Comparison of ENCODE assay signal across 11 cellular contexts in genomic region chr15:98138910-98139309, GRCh38.
DNase-seq lines count a peak whose midpoint lies in the region; TF ChIP-seq lines count a peak whose summit lies in the region.
"Had no signal": no experiment of that assay in that cellular context is flagged by ENCODE, and none has a peak within 500 bp of the region (broad histone marks: within the 10 kb centered on the region; RNA-seq: fewer than 3 reads in every experiment).

No MANE protein-coding gene starts in this region.

- DNase-seq in NCI-H2227 (lab: John Stamatoyannopoulos, UW; ENCODE audit: unreplicated experiment) (peak; percentile 11), NCI-H2227 treated with DMSO at 0.1 percent for 48 hours (lab: John Stamatoyannopoulos, UW) (no peak), NCI-H526 treated with DMSO at 0.1 percent for 48 hours (lab: John Stamatoyannopoulos, UW) (no peak), SKM-1 treated with dmso at 0.1 percent for 144 hours (lab: John Stamatoyannopoulos, UW; ENCODE audit: unreplicated experiment) (no peak), NCI-H446 (lab: John Stamatoyannopoulos, UW) (no peak)
- DNase-seq: ACHN; CD4-positive, CD25-positive, alpha-beta regulatory T cell had no signal

- no peaks in the 10 kb centered on the region for H3K27me3 ChIP-seq in OCI-LY1 (ENCODE audit: insufficient read depth, low read length)
- H3K27me3 ChIP-seq: BLaER1 treated with 17β-estradiol and CSF1 and Interleukin-3, amounts not matched to agents 10 nM and 100 nM had no signal

- no peak for TF ChIP-seq CTCF in OCI-LY1 (IDR thresholded peaks at IDR 0.05; ENCODE audit: low read length)

- no peaks in the 10 kb centered on the region for H4K20me1 ChIP-seq in OCI-LY1 (ENCODE audit: insufficient read depth, low read length)
- H4K20me1 ChIP-seq: BLaER1 treated with 17β-estradiol and CSF1 and Interleukin-3, amounts not matched to agents 10 nM and 100 nM had no signal

- H3K36me3 ChIP-seq in KOPT-K1 (ENCODE audit: insufficient read depth, low read length) (no peaks in the 10 kb centered on the region), OCI-LY1 (ENCODE audit: insufficient read depth, low read length) (no peaks in the 10 kb centered on the region; the same call in 1 of the 2 replicates)
- H3K36me3 ChIP-seq: BLaER1 treated with 17β-estradiol and CSF1 and Interleukin-3, amounts not matched to agents 10 nM and 100 nM; HAP-1 had no signal

- no peak overlapping the region for H3K9ac ChIP-seq in OCI-LY1 (ENCODE audit: low read length)
- H3K9ac ChIP-seq: BLaER1 treated with 17β-estradiol and CSF1 and Interleukin-3, amounts not matched to agents 10 nM and 100 nM had no signal

- no peaks in the 10 kb centered on the region for H3K79me2 ChIP-seq in OCI-LY1 (ENCODE audit: insufficient read depth, low read length)

- H3K4me3 ChIP-seq in OCI-LY1 (ENCODE audit: low read depth, low read length, poor library complexity, severe bottlenecking) = no peak overlapping the region
- H3K4me3 ChIP-seq: BLaER1 treated with 17β-estradiol and CSF1 and Interleukin-3, amounts not matched to agents 10 nM and 100 nM; HAP-1 had no signal

- peaks cover 27% of the 10 kb centered on the region for H3K4me1 ChIP-seq in OCI-LY1 (ENCODE audit: insufficient read depth, low read length, severe bottlenecking)
- H3K4me1 ChIP-seq: HAP-1 had no signal

- no peak overlapping the region for H3K4me2 ChIP-seq in OCI-LY1 (ENCODE audit: low read length)
- H3K4me2 ChIP-seq: BLaER1 treated with 17β-estradiol and CSF1 and Interleukin-3, amounts not matched to agents 10 nM and 100 nM had no signal

- no peaks in the 10 kb centered on the region for H3K9me2 ChIP-seq in OCI-LY1 (ENCODE audit: low read depth, low read length)

- peak overlapping the region; percentile 88 for H2AFZ ChIP-seq in OCI-LY1 (ENCODE audit: low read length)

- peak overlapping the region; percentile 56 for H3K27ac ChIP-seq in KOPT-K1 (ENCODE audit: low read depth, low read length, poor library complexity, severe bottlenecking)
- H3K27ac ChIP-seq in OCI-LY1 (ENCODE audit: low read depth, low read length, poor library complexity, severe bottlenecking) = no peak overlapping the region
- H3K27ac ChIP-seq: BLaER1 treated with 17β-estradiol and CSF1 and Interleukin-3, amounts not matched to agents 10 nM and 100 nM had no signal

- H3K9me3 ChIP-seq in KOPT-K1 (ENCODE audit: insufficient read depth, low read length, poor library complexity, severe bottlenecking) (no peaks in the 10 kb centered on the region), OCI-LY1 (ENCODE audit: low read length) (no peaks in the 10 kb centered on the region)
- H3K9me3 ChIP-seq: HAP-1 had no signal

- H3F3A ChIP-seq in OCI-LY1 (ENCODE audit: insufficient read depth, low read length) = no peaks in the 10 kb centered on the region
